2 cellular contexts compared by ENCODE assay signal in the genomic region with DNA sequence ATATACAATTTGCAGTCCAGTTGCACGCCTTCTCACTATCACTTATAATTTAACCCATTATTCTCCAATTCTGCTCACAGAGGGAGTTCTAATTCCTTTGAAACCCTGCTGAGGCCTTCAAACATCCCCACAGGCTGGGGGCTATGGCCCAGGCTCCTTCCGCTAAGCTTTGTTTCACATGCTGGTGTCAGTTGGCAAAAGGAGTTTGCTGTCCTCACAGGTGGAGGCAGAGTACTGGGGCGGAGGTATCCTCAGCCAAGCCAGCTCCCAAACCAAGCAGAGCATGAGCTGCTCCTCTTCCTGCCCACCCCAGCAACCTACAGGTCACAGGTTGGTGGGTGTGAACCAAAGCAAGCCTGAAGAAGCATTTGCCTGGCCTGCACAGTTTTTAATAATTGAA.
TF ChIP-seq lines count a peak whose summit lies in the region.

No MANE protein-coding gene starts in this region.

TF ChIP-seq in GM23338, 12 proteins besides CTCF, POLR2A, EP300 and RAD21:
- TF ChIP-seq, protein P1, sequence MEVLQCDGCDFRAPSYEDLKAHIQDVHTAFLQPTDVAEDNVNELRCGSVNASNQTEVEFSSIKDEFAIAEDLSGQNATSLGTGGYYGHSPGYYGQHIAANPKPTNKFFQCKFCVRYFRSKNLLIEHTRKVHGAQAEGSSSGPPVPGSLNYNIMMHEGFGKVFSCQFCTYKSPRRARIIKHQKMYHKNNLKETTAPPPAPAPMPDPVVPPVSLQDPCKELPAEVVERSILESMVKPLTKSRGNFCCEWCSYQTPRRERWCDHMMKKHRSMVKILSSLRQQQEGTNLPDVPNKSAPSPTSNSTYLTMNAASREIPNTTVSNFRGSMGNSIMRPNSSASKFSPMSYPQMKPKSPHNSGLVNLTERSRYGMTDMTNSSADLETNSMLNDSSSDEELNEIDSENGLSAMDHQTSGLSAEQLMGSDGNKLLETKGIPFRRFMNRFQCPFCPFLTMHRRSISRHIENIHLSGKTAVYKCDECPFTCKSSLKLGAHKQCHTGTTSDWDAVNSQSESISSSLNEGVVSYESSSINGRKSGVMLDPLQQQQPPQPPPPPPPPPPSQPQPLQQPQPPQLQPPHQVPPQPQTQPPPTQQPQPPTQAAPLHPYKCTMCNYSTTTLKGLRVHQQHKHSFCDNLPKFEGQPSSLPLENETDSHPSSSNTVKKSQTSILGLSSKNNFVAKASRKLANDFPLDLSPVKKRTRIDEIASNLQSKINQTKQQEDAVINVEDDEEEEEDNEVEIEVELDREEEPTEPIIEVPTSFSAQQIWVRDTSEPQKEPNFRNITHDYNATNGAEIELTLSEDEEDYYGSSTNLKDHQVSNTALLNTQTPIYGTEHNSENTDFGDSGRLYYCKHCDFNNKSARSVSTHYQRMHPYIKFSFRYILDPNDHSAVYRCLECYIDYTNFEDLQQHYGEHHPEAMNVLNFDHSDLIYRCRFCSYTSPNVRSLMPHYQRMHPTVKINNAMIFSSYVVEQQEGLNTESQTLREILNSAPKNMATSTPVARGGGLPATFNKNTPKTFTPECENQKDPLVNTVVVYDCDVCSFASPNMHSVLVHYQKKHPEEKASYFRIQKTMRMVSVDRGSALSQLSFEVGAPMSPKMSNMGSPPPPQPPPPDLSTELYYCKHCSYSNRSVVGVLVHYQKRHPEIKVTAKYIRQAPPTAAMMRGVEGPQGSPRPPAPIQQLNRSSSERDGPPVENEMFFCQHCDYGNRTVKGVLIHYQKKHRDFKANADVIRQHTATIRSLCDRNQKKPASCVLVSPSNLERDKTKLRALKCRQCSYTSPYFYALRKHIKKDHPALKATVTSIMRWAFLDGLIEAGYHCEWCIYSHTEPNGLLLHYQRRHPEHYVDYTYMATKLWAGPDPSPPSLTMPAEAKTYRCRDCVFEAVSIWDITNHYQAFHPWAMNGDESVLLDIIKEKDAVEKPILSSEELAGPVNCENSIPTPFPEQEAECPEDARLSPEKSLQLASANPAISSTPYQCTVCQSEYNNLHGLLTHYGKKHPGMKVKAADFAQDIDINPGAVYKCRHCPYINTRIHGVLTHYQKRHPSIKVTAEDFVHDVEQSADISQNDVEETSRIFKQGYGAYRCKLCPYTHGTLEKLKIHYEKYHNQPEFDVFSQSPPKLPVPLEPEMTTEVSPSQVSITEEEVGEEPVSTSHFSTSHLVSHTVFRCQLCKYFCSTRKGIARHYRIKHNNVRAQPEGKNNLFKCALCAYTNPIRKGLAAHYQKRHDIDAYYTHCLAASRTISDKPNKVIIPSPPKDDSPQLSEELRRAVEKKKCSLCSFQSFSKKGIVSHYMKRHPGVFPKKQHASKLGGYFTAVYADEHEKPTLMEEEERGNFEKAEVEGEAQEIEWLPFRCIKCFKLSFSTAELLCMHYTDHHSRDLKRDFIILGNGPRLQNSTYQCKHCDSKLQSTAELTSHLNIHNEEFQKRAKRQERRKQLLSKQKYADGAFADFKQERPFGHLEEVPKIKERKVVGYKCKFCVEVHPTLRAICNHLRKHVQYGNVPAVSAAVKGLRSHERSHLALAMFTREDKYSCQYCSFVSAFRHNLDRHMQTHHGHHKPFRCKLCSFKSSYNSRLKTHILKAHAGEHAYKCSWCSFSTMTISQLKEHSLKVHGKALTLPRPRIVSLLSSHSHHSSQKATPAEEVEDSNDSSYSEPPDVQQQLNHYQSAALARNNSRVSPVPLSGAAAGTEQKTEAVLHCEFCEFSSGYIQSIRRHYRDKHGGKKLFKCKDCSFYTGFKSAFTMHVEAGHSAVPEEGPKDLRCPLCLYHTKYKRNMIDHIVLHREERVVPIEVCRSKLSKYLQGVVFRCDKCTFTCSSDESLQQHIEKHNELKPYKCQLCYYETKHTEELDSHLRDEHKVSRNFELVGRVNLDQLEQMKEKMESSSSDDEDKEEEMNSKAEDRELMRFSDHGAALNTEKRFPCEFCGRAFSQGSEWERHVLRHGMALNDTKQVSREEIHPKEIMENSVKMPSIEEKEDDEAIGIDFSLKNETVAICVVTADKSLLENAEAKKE (CRISPR knock-in tag; IDR thresholded peaks at IDR 0.05), result no peak

TF ChIP-seq in WTC11, 78 proteins besides CTCF, POLR2A, EP300 and RAD21 (continued from another document):
- TF ChIP-seq, protein P2, sequence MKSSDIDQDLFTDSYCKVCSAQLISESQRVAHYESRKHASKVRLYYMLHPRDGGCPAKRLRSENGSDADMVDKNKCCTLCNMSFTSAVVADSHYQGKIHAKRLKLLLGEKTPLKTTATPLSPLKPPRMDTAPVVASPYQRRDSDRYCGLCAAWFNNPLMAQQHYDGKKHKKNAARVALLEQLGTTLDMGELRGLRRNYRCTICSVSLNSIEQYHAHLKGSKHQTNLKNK (CRISPR knock-in tag; IDR thresholded peaks at IDR 0.05), result no peak
- TF ChIP-seq RORB (CRISPR knock-in tag; IDR thresholded peaks at IDR 0.05) (no peak), TCF7 (CRISPR knock-in tag; IDR thresholded peaks at IDR 0.05; ENCODE audit: low read depth) (no peak), ZNF423 (CRISPR knock-in tag; IDR thresholded peaks at IDR 0.05) (no peak), CBFB (CRISPR knock-in tag; IDR thresholded peaks at IDR 0.05; ENCODE audit: low read depth) (no peak), EMX1 (CRISPR knock-in tag; IDR thresholded peaks at IDR 0.05) (no peak), GRHL2 (CRISPR knock-in tag; IDR thresholded peaks at IDR 0.05; ENCODE audit: insufficient replicate concordance, severe bottlenecking) (no peak), FOXK1 (CRISPR knock-in tag; IDR thresholded peaks at IDR 0.05) (no peak), ZNF416 (CRISPR knock-in tag; IDR thresholded peaks at IDR 0.05) (no peak)
- TF ChIP-seq, protein P3, sequence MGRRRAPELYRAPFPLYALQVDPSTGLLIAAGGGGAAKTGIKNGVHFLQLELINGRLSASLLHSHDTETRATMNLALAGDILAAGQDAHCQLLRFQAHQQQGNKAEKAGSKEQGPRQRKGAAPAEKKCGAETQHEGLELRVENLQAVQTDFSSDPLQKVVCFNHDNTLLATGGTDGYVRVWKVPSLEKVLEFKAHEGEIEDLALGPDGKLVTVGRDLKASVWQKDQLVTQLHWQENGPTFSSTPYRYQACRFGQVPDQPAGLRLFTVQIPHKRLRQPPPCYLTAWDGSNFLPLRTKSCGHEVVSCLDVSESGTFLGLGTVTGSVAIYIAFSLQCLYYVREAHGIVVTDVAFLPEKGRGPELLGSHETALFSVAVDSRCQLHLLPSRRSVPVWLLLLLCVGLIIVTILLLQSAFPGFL (CRISPR knock-in tag; IDR thresholded peaks at IDR 0.05; ENCODE audit: borderline replicate concordance), result no peak
- TF ChIP-seq, protein P4, sequence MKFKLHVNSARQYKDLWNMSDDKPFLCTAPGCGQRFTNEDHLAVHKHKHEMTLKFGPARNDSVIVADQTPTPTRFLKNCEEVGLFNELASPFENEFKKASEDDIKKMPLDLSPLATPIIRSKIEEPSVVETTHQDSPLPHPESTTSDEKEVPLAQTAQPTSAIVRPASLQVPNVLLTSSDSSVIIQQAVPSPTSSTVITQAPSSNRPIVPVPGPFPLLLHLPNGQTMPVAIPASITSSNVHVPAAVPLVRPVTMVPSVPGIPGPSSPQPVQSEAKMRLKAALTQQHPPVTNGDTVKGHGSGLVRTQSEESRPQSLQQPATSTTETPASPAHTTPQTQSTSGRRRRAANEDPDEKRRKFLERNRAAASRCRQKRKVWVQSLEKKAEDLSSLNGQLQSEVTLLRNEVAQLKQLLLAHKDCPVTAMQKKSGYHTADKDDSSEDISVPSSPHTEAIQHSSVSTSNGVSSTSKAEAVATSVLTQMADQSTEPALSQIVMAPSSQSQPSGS (CRISPR knock-in tag; IDR thresholded peaks at IDR 0.05; ENCODE audit: borderline replicate concordance, low read depth), result no peak
- TF ChIP-seq, protein P5, sequence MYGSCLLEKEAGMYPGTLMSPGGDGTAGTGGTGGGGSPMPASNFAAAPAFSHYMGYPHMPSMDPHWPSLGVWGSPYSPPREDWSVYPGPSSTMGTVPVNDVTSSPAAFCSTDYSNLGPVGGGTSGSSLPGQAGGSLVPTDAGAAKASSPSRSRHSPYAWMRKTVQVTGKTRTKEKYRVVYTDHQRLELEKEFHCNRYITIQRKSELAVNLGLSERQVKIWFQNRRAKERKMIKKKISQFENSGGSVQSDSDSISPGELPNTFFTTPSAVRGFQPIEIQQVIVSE (CRISPR knock-in tag; IDR thresholded peaks at IDR 0.05; ENCODE audit: borderline replicate concordance), result no peak
